14 cellular contexts compared by ENCODE assay signal in the genomic region with DNA sequence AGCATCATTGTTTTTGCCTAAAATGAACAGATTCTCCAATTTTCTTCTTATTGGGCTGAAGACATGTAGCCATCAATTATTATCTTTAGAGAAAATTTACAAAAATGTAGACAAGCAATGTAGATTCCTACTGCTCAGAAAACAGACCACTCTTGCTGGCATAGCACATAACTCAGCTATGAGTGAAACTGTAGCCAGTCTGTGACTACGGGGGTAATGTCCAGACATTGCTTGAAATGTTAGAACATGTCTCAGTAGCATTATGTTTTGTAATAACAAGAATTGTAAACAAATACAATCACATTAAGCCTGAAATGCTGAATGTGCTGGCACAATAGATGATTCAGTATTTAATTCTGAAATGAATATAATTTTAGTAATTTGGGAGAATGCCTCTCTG.
"Had no signal": no experiment of that assay in that cellular context is flagged by ENCODE, and none has a peak within 500 bp of the region (broad histone marks: within the 10 kb centered on the region; RNA-seq: fewer than 3 reads in every experiment).

No MANE protein-coding gene starts in this region.

- H3K27ac ChIP-seq: brain microvascular endothelial cell, left lung, psoas muscle, upper lobe of right lung had no signal

- DNase-seq: activated CD4-positive, alpha-beta T cell treated with anti-CD3 and anti-CD28 coated beads, Interleukin-2, amount 50 U/mL, for 1 hour; activated naive CD4-positive, alpha-beta T cell treated with anti-CD3 and anti-CD28 coated beads, Interleukin-2, amount 50 U/mL, for 16 hours; activated T-cell treated with anti-CD3 and anti-CD28 coated beads for 4 hours; amniotic stem cell; brain microvascular endothelial cell; hippocampal formation; left lung; mesendoderm; psoas muscle; stimulated activated CD4-positive, alpha-beta T cell treated with anti-CD3 and anti-CD28 coated beads, Interleukin-2, amount 100 ng/mL, for 48 hours; stimulated activated CD8-positive, alpha-beta memory T cell treated with anti-CD3 and anti-CD28 coated beads, Interleukin-4, amount 100 ng/mL, for 48 hours; stimulated activated naive CD8-positive, alpha-beta T cell treated with anti-CD3 and anti-CD28 coated beads, Interleukin-15, Interleukin-2, amounts not matched to agents 100 U/mL and 50 U/mL, for 24 hours; T-helper 2 cell; upper lobe of right lung had no signal

- H3K9me3 ChIP-seq: left lung, psoas muscle, upper lobe of right lung had no signal

- H3K27me3 ChIP-seq: brain microvascular endothelial cell, left lung, upper lobe of right lung had no signal

- H3K4me3 ChIP-seq: left lung, psoas muscle, upper lobe of right lung had no signal

- H3K4me1 ChIP-seq: left lung, psoas muscle, upper lobe of right lung had no signal

- H3K36me3 ChIP-seq: brain microvascular endothelial cell, left lung, upper lobe of right lung had no signal
